Comparison of ENCODE assay signal across 13 cellular contexts in genomic region chr13:75871059-75871458, GRCh38.
DNase-seq lines count a peak whose midpoint lies in the region; ATAC-seq and TF ChIP-seq lines count a peak whose summit lies in the region.
"Had no signal": no experiment of that assay in that cellular context is flagged by ENCODE, and none has a peak within 500 bp of the region (broad histone marks: within the 10 kb centered on the region; RNA-seq: fewer than 3 reads in every experiment).

No MANE protein-coding gene starts in this region.

- peak overlapping the region; percentile 30 for H2AFZ ChIP-seq in fibroblast of lung (ENCODE audit: low read length)

- TF ChIP-seq CTCF in fibroblast of lung (conservative IDR thresholded peaks at IDR 0.05 in 1 of 2, IDR thresholded peaks at IDR 0.05 in 1 of 2; ENCODE audit: low read depth in 1 of 2, low read length in 2 of 2) (no peak), suprapubic skin (IDR thresholded peaks at IDR 0.05) (no peak), osteocyte (IDR thresholded peaks at IDR 0.05) (no peak)

- no peak for DNase-seq in activated naive CD4-positive, alpha-beta T cell treated with anti-CD3 and anti-CD28 coated beads, Interleukin-2, amount 50 U/mL, for 72 hours (ENCODE audit: low spot score in 2 of 2)
- no peak for DNase-seq in T-helper 17 cell
- DNase-seq in fibroblast of lung (ENCODE audit: low read depth in 2 of 2): no peak
- DNase-seq in suprapubic skin (ENCODE audit: low spot score in 2 of 2): no peak
- DNase-seq in osteocyte (ENCODE audit: extremely low spot score, unreplicated experiment): no peak
- DNase-seq in NCI-H1092 treated with DMSO at 0.1 percent for 48 hours (lab: John Stamatoyannopoulos, UW): no peak
- DNase-seq: activated CD8-positive, alpha-beta memory T cell treated with anti-CD3 and anti-CD28 coated beads, Interleukin-2, amount 50 U/mL, for 4 hours; left ventricle myocardium superior had no signal

- peak overlapping the region; percentile 66 for H3K4me3 Mint-ChIP-seq in activated naive CD4-positive, alpha-beta T cell treated with anti-CD3 and anti-CD28 coated beads, Interleukin-2, amount 50 U/mL, for 24 hours
- H3K4me3 Mint-ChIP-seq in T-helper 17 cell (no peak overlapping the region), osteocyte (ENCODE audit: unreplicated experiment) (no peak overlapping the region)

- no peaks in the 10 kb centered on the region for H3K9me3 ChIP-seq in T-helper 17 cell (ENCODE audit: control insufficient read depth, low read length, poor library complexity, severe bottlenecking)
- no peaks in the 10 kb centered on the region for H3K9me3 ChIP-seq in fibroblast of lung (ENCODE audit: control insufficient read depth, insufficient read depth, low read depth, low read length)
- H3K9me3 ChIP-seq in suprapubic skin: no peaks in the 10 kb centered on the region

- no peaks in the 10 kb centered on the region for H3K36me3 Mint-ChIP-seq in activated naive CD4-positive, alpha-beta T cell treated with anti-CD3 and anti-CD28 coated beads, Interleukin-2, amount 50 U/mL, for 24 hours
- H3K36me3 Mint-ChIP-seq in activated naive CD4-positive, alpha-beta T cell treated with anti-CD3 and anti-CD28 coated beads, Interleukin-2, amount 50 U/mL, for 72 hours: no peaks in the 10 kb centered on the region
- H3K36me3 Mint-ChIP-seq in T-helper 17 cell (ENCODE audit: low read depth) (peaks cover 2% of the 10 kb centered on the region), osteocyte (ENCODE audit: unreplicated experiment) (no peaks in the 10 kb centered on the region)

- H3K27ac ChIP-seq in fibroblast of lung (ENCODE audit: insufficient read depth, low read length) (no peak overlapping the region), suprapubic skin (no peak overlapping the region)
- H3K27ac ChIP-seq: HL-60, RWPE1 had no signal

- peaks cover 22% of the 10 kb centered on the region for H3K4me1 Mint-ChIP-seq in activated naive CD4-positive, alpha-beta T cell treated with anti-CD3 and anti-CD28 coated beads, Interleukin-2, amount 50 U/mL, for 24 hours
- peaks cover 12% of the 10 kb centered on the region for H3K4me1 Mint-ChIP-seq in T-helper 17 cell
- peaks cover 3% of the 10 kb centered on the region for H3K4me1 Mint-ChIP-seq in osteocyte (ENCODE audit: unreplicated experiment)

- H3K27ac Mint-ChIP-seq in activated naive CD4-positive, alpha-beta T cell treated with anti-CD3 and anti-CD28 coated beads, Interleukin-2, amount 50 U/mL, for 24 hours: no peak overlapping the region
- H3K27ac Mint-ChIP-seq in activated naive CD4-positive, alpha-beta T cell treated with anti-CD3 and anti-CD28 coated beads, Interleukin-2, amount 50 U/mL, for 72 hours: no peak overlapping the region
- H3K27ac Mint-ChIP-seq in T-helper 17 cell: peak overlapping the region; percentile 53
- no peak overlapping the region for H3K27ac Mint-ChIP-seq in osteocyte (ENCODE audit: unreplicated experiment)

- no peak for TF ChIP-seq POLR2A in suprapubic skin (IDR thresholded peaks at IDR 0.05)

- ATAC-seq in activated naive CD4-positive, alpha-beta T cell treated with anti-CD3 and anti-CD28 coated beads, Interleukin-2, amount 50 U/mL, for 72 hours: no peak
- ATAC-seq in T-helper 17 cell (no peak), HG03442 (IDR thresholded peaks at IDR 0.05; ENCODE audit: unreplicated experiment) (no peak)
- ATAC-seq: GM12878 had no signal

- peak overlapping the region; percentile 91 for H3K4me2 ChIP-seq in fibroblast of lung (ENCODE audit: extremely low read depth, insufficient read depth, low read length)

- no peak for TF ChIP-seq EP300 in suprapubic skin (IDR thresholded peaks at IDR 0.05)

- no peaks in the 10 kb centered on the region for H3K9me3 Mint-ChIP-seq in activated naive CD4-positive, alpha-beta T cell treated with anti-CD3 and anti-CD28 coated beads, Interleukin-2, amount 50 U/mL, for 24 hours
- H3K9me3 Mint-ChIP-seq in activated naive CD4-positive, alpha-beta T cell treated with anti-CD3 and anti-CD28 coated beads, Interleukin-2, amount 50 U/mL, for 72 hours: no peaks in the 10 kb centered on the region
- no peaks in the 10 kb centered on the region for H3K9me3 Mint-ChIP-seq in osteocyte (ENCODE audit: unreplicated experiment)

- no peak overlapping the region for H3K9ac ChIP-seq in fibroblast of lung (ENCODE audit: insufficient read depth, low read length)

- no peaks in the 10 kb centered on the region for H3K79me2 ChIP-seq in fibroblast of lung (ENCODE audit: control insufficient read depth, insufficient read depth, low read length)

- WGBS in suprapubic skin: 69% methylated on average over 6 of the region's 6 CpGs

- H3K4me3 ChIP-seq in fibroblast of lung (replicated peaks in 1 of 4; ENCODE audit: control extremely low read depth in 1 of 4, insufficient read depth in 1 of 4, low read depth in 3 of 4, low read length in 4 of 4) (peak overlapping the region; percentile 53 to 57 (median 56)), suprapubic skin (peak overlapping the region; percentile 43)
- H3K4me3 ChIP-seq: GM12878 had no signal

- H3K4me1 ChIP-seq in fibroblast of lung (ENCODE audit: control insufficient read depth, extremely low read depth, insufficient read depth, low read length) (no peaks in the 10 kb centered on the region), suprapubic skin (peaks cover 9% of the 10 kb centered on the region)

- H3K27me3 Mint-ChIP-seq in activated naive CD4-positive, alpha-beta T cell treated with anti-CD3 and anti-CD28 coated beads, Interleukin-2, amount 50 U/mL, for 24 hours: no peaks in the 10 kb centered on the region
- H3K27me3 Mint-ChIP-seq in T-helper 17 cell: peaks cover 21% of the 10 kb centered on the region
- H3K27me3 Mint-ChIP-seq in osteocyte (ENCODE audit: unreplicated experiment): peaks cover 43% of the 10 kb centered on the region

- no peaks in the 10 kb centered on the region for H4K20me1 ChIP-seq in fibroblast of lung (ENCODE audit: control insufficient read depth, extremely low read depth, insufficient read depth, low read length)

- H3K27me3 ChIP-seq in fibroblast of lung (ENCODE audit: control insufficient read depth, insufficient read depth, low read length) (no peaks in the 10 kb centered on the region), suprapubic skin (peaks cover 3% of the 10 kb centered on the region)

- no peaks in the 10 kb centered on the region for H3K36me3 ChIP-seq in fibroblast of lung (ENCODE audit: control insufficient read depth, insufficient read depth, low read length)
- H3K36me3 ChIP-seq in suprapubic skin: no peaks in the 10 kb centered on the region
